ENCODE assay signal across 31 cellular contexts in genomic region chr20:33624399-33624798, GRCh38. TPM values are rescaled to one million over a fixed set of nuclear protein-coding genes. Genes with fewer than 3 reads are reported as not detected.
A peak's percentile ranks its signal among the peaks of the same experiment; 100 is the strongest.
DNase-seq lines count a peak whose midpoint lies in the region; ATAC-seq and TF ChIP-seq lines count a peak whose summit lies in the region.
"Had no signal": no experiment of that assay in that cellular context is flagged by ENCODE, and none has a peak within 500 bp of the region (broad histone marks: within the 10 kb centered on the region; RNA-seq: fewer than 3 reads in every experiment).

No MANE protein-coding gene starts in this region.

- H3K27ac ChIP-seq in PC-3 (ENCODE audit: low read length) (no peak overlapping the region), WERI-Rb-1 (no peak overlapping the region)
- H3K27ac ChIP-seq: A549, esophagus squamous epithelium, foreskin keratinocyte, heart right ventricle, ovary, stomach, uterus had no signal

- DNase-seq in activated T-cell treated with anti-CD3 and anti-CD28 coated beads, Interleukin-2, amount 50 U/mL, for 72 hours: no peak
- DNase-seq in activated T-cell treated with anti-CD3 and anti-CD28 coated beads, Interleukin-2, amount 50 U/mL, for 48 hours: no peak
- DNase-seq in PC-3 (no peak), WERI-Rb-1 (no peak), iPS-NIHi11 (ENCODE audit: low spot score) (no peak)
- peak in 1 of 10 donors; percentile 15 for DNase-seq in naive thymus-derived CD8-positive, alpha-beta T cell
- DNase-seq: activated CD8-positive, alpha-beta memory T cell treated with anti-CD3 and anti-CD28 coated beads, Interleukin-2, amount 50 U/mL, for 4 hours; activated effector memory CD4-positive, alpha-beta T cell treated with Interleukin-2 at 50 U/mL for 16 hours; DMS 273 treated with DMSO at 0.1 percent for 48 hours; esophagus squamous epithelium; foreskin keratinocyte; GOT3; heart right ventricle; kidney glomerular epithelial cell; NCI-H1417 treated with DMSO at 0.1 percent for 48 hours; NCI-H2081 treated with DMSO at 0.1 percent for 48 hours; NCI-H2227 treated with DMSO at 0.1 percent for 48 hours; NCI-H526; OCI-M1; ovary; retina; small intestine; stomach; uterus had no signal

- CTCF ChIA-PET in PC-3 (lab: Charles Lee): no interaction called here

- no peaks in the 10 kb centered on the region for H3K27me3 ChIP-seq in PC-3 (ENCODE audit: low read length)
- no peaks in the 10 kb centered on the region for H3K27me3 ChIP-seq in WERI-Rb-1 (ENCODE audit: insufficient read depth, low read depth, severe bottlenecking)
- H3K27me3 ChIP-seq: esophagus squamous epithelium, foreskin keratinocyte, heart right ventricle, ovary, stomach, uterus had no signal

- no peaks in the 10 kb centered on the region for H3K9me2 ChIP-seq in PC-3 (replicated peaks; ENCODE audit: low read length)

- H3K4me3 ChIP-seq in PC-3 (ENCODE audit: low read length) (no peak overlapping the region), WERI-Rb-1 (ENCODE audit: low read depth, low read length) (no peak overlapping the region)
- H3K4me3 ChIP-seq: A549, esophagus squamous epithelium, heart right ventricle, ovary, stomach, uterus had no signal

- no peaks in the 10 kb centered on the region for H3K27me3 Mint-ChIP-seq in activated T-cell treated with anti-CD3 and anti-CD28 coated beads, Interleukin-2, amount 50 U/mL, for 72 hours (ENCODE audit: low read depth)
- no peaks in the 10 kb centered on the region for H3K27me3 Mint-ChIP-seq in activated T-helper 17 cell treated with anti-CD3 and anti-CD28 coated beads, Interleukin-2, amount 50 U/mL, for 72 hours
- no peaks in the 10 kb centered on the region for H3K27me3 Mint-ChIP-seq in naive thymus-derived CD8-positive, alpha-beta T cell

- peak overlapping the region; percentile 53 for H3K27ac Mint-ChIP-seq in activated T-cell treated with anti-CD3 and anti-CD28 coated beads, Interleukin-2, amount 50 U/mL, for 72 hours
- peak overlapping the region; percentile 68 for H3K27ac Mint-ChIP-seq in activated T-helper 17 cell treated with anti-CD3 and anti-CD28 coated beads, Interleukin-2, amount 50 U/mL, for 72 hours
- peak overlapping the region in 8 of 10 donors; percentile 22 to 85 (median 62) for H3K27ac Mint-ChIP-seq in naive thymus-derived CD8-positive, alpha-beta T cell

- ATAC-seq in activated T-cell treated with anti-CD3 and anti-CD28 coated beads, Interleukin-2, amount 50 U/mL, for 72 hours (replicated peaks in 1 of 2): peak in 1 of 2 donors; percentile 60
- ATAC-seq in PC-3 (no peak), GM21515 (IDR thresholded peaks at IDR 0.05; ENCODE audit: unreplicated experiment) (no peak)
- peak; percentile 62 for ATAC-seq in activated T-helper 17 cell treated with anti-CD3 and anti-CD28 coated beads, Interleukin-2, amount 50 U/mL, for 72 hours (replicated peaks)
- no peak for ATAC-seq in naive thymus-derived CD8-positive, alpha-beta T cell
- ATAC-seq: A549, foreskin keratinocyte, heart right ventricle, HepG2, SK-N-SH treated with all-trans-retinoic acid at 6 μM for 48 hours had no signal

- intact Hi-C loops in PC-3 (cut with micrococcal nuclease): no loop called here

- BruUV-seq in PC-3 (replicated peaks; lab: Mats Ljungman, UMichigan): TSS peak; percentile 5

- H2AFZ ChIP-seq in PC-3 (ENCODE audit: low read length): no peak overlapping the region

- H3K4me1 ChIP-seq in PC-3 (ENCODE audit: insufficient read depth, low read length): no peaks in the 10 kb centered on the region
- H3K4me1 ChIP-seq: A549, esophagus squamous epithelium, foreskin keratinocyte, uterus had no signal

- H3K36me3 ChIP-seq in PC-3 (ENCODE audit: low read depth, low read length) (peaks cover 6% of the 10 kb centered on the region; the same call in 1 of the 2 replicates), WERI-Rb-1 (peaks cover 74% of the 10 kb centered on the region)
- H3K36me3 ChIP-seq: ovary, uterus had no signal

- POLR2A ChIA-PET in PC-3 (lab: Charles Lee; ENCODE audit: unreplicated experiment): no interaction called here
- POLR2A ChIA-PET in naive thymus-derived CD8-positive, alpha-beta T cell (lab: Charles Lee): interaction anchor here (1.0 kb wide), 1 partner anchor 95 kb away, joined by 3 read pairs; the partner anchor contains the start of gene PXMP4

- H3K9ac ChIP-seq in PC-3 (ENCODE audit: low read length): no peak overlapping the region

- H4K20me1 ChIP-seq in PC-3 (ENCODE audit: low read length): no peaks in the 10 kb centered on the region

- H3K9me3 Mint-ChIP-seq in activated T-cell treated with anti-CD3 and anti-CD28 coated beads, Interleukin-2, amount 50 U/mL, for 72 hours: no peaks in the 10 kb centered on the region
- no peaks in the 10 kb centered on the region for H3K9me3 Mint-ChIP-seq in activated T-helper 17 cell treated with anti-CD3 and anti-CD28 coated beads, Interleukin-2, amount 50 U/mL, for 72 hours
- no peaks in the 10 kb centered on the region for H3K9me3 Mint-ChIP-seq in naive thymus-derived CD8-positive, alpha-beta T cell

- H3K4me3 Mint-ChIP-seq in activated T-cell treated with anti-CD3 and anti-CD28 coated beads, Interleukin-2, amount 50 U/mL, for 72 hours: peak overlapping the region in 1 of 2 donors; percentile 8
- H3K4me3 Mint-ChIP-seq in activated T-helper 17 cell treated with anti-CD3 and anti-CD28 coated beads, Interleukin-2, amount 50 U/mL, for 72 hours: peak overlapping the region; percentile 12
- peak overlapping the region in 1 of 10 donors; percentile 63 for H3K4me3 Mint-ChIP-seq in naive thymus-derived CD8-positive, alpha-beta T cell

- H3K4me2 ChIP-seq in PC-3 (ENCODE audit: low read length): no peak overlapping the region
- H3K4me2 ChIP-seq: A549 had no signal

- peaks cover 0 to 13% of the 10 kb centered on the region in 2 donors for H3K36me3 Mint-ChIP-seq in activated T-cell treated with anti-CD3 and anti-CD28 coated beads, Interleukin-2, amount 50 U/mL, for 72 hours (ENCODE audit: insufficient read depth in 2 of 2)
- peaks cover 90% of the 10 kb centered on the region for H3K36me3 Mint-ChIP-seq in activated T-helper 17 cell treated with anti-CD3 and anti-CD28 coated beads, Interleukin-2, amount 50 U/mL, for 72 hours (ENCODE audit: low read depth)
- H3K36me3 Mint-ChIP-seq in naive thymus-derived CD8-positive, alpha-beta T cell: peaks cover 0 to 72% (median 37%) of the 10 kb centered on the region in 3 donors

- no peaks in the 10 kb centered on the region for H3F3A ChIP-seq in PC-3 (ENCODE audit: low read length, unreplicated experiment)

- H3K79me2 ChIP-seq in PC-3 (ENCODE audit: low read length): no peaks in the 10 kb centered on the region

- H3K4me1 Mint-ChIP-seq in activated T-cell treated with anti-CD3 and anti-CD28 coated beads, Interleukin-2, amount 50 U/mL, for 72 hours (ENCODE audit: low read depth): peaks cover 4% of the 10 kb centered on the region
- peaks cover 10% of the 10 kb centered on the region for H3K4me1 Mint-ChIP-seq in activated T-helper 17 cell treated with anti-CD3 and anti-CD28 coated beads, Interleukin-2, amount 50 U/mL, for 72 hours
- H3K4me1 Mint-ChIP-seq in naive thymus-derived CD8-positive, alpha-beta T cell: peaks cover 0 to 22% (median 10%) of the 10 kb centered on the region in 4 donors

- TF ChIP-seq CTCF in PC-3 (conservative IDR thresholded peaks at IDR 0.05; ENCODE audit: low read depth, low read length) (no peak), WERI-Rb-1 (IDR thresholded peaks at IDR 0.05; ENCODE audit: low read depth, low read length) (no peak)

- H3K9me3 ChIP-seq in PC-3 (ENCODE audit: low read length) (no peaks in the 10 kb centered on the region), WERI-Rb-1 (ENCODE audit: severe bottlenecking) (no peaks in the 10 kb centered on the region)
- H3K9me3 ChIP-seq: A549, esophagus squamous epithelium, heart right ventricle, ovary, stomach, uterus had no signal

RNA-seq across cellular contexts. Expression of gene C20orf144, which starts 37.7 kb away (rescaled TPM):
- under 1 TPM; 0.17 to 0.23 TPM for total RNA-seq in activated T-cell treated with anti-CD3 and anti-CD28 coated beads, Interleukin-2, amount 50 U/mL, for 72 hours
- total RNA-seq in PC-3 (2014; rRNA removed): 0.17 TPM in 1 of 2 replicates, not detected in the other
- total RNA-seq in activated T-helper 17 cell treated with anti-CD3 and anti-CD28 coated beads, Interleukin-2, amount 50 U/mL, for 72 hours: under 1 TPM; 0.26 to 0.41 TPM
- under 1 TPM; 0.38 to 0.47 TPM for total RNA-seq in naive thymus-derived CD8-positive, alpha-beta T cell
- polyA plus RNA-seq in naive thymus-derived CD8-positive, alpha-beta T cell: not detected
- total RNA-seq: esophagus squamous epithelium, heart right ventricle, lower leg skin, stomach, uterus had no signal
- polyA plus RNA-seq: foreskin keratinocyte, neural cell had no signal

RNA-seq across cellular contexts. Expression of gene ACTL10, which starts 42.3 kb away (rescaled TPM):
- total RNA-seq in activated T-cell treated with anti-CD3 and anti-CD28 coated beads, Interleukin-2, amount 50 U/mL, for 72 hours: 1 to 10 TPM; 1.4 to 1.8 TPM
- 1.6 and 2.8 TPM in 2 replicates for total RNA-seq in PC-3 (2014; rRNA removed)
- 1 to 10 TPM; 1.5 to 2.6 TPM for total RNA-seq in activated T-helper 17 cell treated with anti-CD3 and anti-CD28 coated beads, Interleukin-2, amount 50 U/mL, for 72 hours
- total RNA-seq in naive thymus-derived CD8-positive, alpha-beta T cell: 1 to 10 TPM; 3.7 to 4.5 TPM
- polyA plus RNA-seq in naive thymus-derived CD8-positive, alpha-beta T cell: 1 to 10 TPM; 1.8 to 3.2 (median 1.9) TPM
- total RNA-seq: HepG2 had no signal
- polyA plus RNA-seq: A549, HepG2, neural cell had no signal

RNA-seq across cellular contexts. Expression of gene NECAB3, which starts 49.8 kb away (rescaled TPM):
- 10 to 100 TPM; 18.5 to 18.8 TPM for total RNA-seq in activated T-cell treated with anti-CD3 and anti-CD28 coated beads, Interleukin-2, amount 50 U/mL, for 72 hours
- 41.2 and 43.5 TPM in 2 replicates for total RNA-seq in PC-3 (2014; rRNA removed)
- 10 to 100 TPM; 20.8 to 26.5 TPM for total RNA-seq in activated T-helper 17 cell treated with anti-CD3 and anti-CD28 coated beads, Interleukin-2, amount 50 U/mL, for 72 hours
- total RNA-seq in naive thymus-derived CD8-positive, alpha-beta T cell: 10 to 100 TPM; 10.8 to 12.8 TPM
- polyA plus RNA-seq in naive thymus-derived CD8-positive, alpha-beta T cell: 1 to 10 TPM; 1.1 to 1.8 (median 1.4) TPM
